1 cellular context compared by ENCODE assay signal in the genomic region with DNA sequence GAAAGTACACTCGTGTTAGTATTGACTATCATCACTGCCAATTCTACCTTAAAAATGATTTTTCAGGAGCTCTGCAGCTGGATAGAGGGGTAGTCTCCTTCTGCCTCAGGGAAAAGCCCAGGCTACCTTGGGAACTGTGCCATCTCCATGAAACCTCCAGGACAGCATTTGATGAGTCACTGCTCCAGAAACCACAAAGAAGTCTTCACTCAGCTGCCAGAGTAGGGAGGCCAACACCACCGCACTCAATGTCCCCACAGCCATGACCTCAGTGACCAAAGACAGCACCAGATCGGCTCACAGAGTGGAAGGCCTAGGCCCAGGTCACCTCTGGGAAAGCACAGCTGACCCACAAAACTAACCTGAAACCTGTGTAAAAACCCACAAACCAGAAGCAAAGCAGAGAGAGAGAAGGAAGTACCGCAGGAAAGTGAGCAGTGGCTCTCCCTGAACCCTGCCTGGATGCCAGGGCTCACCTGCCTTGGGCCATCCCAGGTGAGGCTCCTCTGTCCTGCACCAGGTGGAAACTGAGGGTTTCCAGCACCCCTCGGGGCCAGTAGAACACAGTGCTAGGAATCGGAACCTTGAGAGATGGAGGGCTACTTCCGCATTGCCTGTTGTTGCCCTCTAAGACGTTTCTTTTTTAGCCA.
TF ChIP-seq lines count a peak whose summit lies in the region.

No MANE protein-coding gene starts in this region.

TF ChIP-seq in H1, 55 proteins besides CTCF, POLR2A, EP300 and RAD21 (continued from another document):
- TF ChIP-seq BCL11A (IDR thresholded peaks at IDR 0.05; ENCODE audit: low read depth in 2 of 2, low read length in 2 of 2), result no peak
